In the genomic region with DNA sequence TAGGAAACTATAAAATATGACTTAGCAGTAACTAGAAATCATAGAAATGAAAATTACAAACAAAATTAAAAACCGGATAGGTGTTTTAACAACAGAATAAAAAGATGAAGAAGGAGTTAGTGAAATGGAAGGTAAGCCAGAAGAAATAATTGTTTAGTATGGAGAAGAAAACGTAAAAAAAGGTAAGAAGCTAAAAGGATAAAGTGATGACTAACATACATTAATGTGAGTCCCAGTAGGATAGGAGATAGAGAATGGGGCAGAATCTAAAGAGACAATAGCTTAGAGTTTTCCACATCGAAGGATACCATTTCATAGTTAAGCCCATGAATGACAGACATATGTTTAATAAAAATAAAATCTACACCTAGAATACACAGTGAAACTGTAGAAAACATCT, we compare ENCODE assay signal across 2 cellular contexts.
TF ChIP-seq lines count a peak whose summit lies in the region.

No MANE protein-coding gene starts in this region.

TF ChIP-seq in SK-N-SH treated with all-trans-retinoic acid at 6 μM for 48 hours, 23 proteins besides CTCF, POLR2A, EP300 and RAD21:
- TF ChIP-seq CREB5 (CRISPR knock-in tag; IDR thresholded peaks at IDR 0.05; ENCODE audit: low read depth) (no peak), ZFP30 (CRISPR knock-in tag; IDR thresholded peaks at IDR 0.05) (peak; percentile 35; the same call in 1 of the 2 replicates)

TF ChIP-seq in SK-N-SH, 30 proteins besides CTCF, POLR2A, EP300 and RAD21 (continued from another document):
- TF ChIP-seq, protein P1, sequence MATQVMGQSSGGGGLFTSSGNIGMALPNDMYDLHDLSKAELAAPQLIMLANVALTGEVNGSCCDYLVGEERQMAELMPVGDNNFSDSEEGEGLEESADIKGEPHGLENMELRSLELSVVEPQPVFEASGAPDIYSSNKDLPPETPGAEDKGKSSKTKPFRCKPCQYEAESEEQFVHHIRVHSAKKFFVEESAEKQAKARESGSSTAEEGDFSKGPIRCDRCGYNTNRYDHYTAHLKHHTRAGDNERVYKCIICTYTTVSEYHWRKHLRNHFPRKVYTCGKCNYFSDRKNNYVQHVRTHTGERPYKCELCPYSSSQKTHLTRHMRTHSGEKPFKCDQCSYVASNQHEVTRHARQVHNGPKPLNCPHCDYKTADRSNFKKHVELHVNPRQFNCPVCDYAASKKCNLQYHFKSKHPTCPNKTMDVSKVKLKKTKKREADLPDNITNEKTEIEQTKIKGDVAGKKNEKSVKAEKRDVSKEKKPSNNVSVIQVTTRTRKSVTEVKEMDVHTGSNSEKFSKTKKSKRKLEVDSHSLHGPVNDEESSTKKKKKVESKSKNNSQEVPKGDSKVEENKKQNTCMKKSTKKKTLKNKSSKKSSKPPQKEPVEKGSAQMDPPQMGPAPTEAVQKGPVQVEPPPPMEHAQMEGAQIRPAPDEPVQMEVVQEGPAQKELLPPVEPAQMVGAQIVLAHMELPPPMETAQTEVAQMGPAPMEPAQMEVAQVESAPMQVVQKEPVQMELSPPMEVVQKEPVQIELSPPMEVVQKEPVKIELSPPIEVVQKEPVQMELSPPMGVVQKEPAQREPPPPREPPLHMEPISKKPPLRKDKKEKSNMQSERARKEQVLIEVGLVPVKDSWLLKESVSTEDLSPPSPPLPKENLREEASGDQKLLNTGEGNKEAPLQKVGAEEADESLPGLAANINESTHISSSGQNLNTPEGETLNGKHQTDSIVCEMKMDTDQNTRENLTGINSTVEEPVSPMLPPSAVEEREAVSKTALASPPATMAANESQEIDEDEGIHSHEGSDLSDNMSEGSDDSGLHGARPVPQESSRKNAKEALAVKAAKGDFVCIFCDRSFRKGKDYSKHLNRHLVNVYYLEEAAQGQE (IDR thresholded peaks at IDR 0.05; ENCODE audit: low read depth, low read length), result no peak
- TF ChIP-seq JUND (IDR thresholded peaks at IDR 0.05) (no peak), MXI1 (IDR thresholded peaks at IDR 0.05; ENCODE audit: low read depth, low read length) (no peak), GABPA (IDR thresholded peaks at IDR 0.05; ENCODE audit: low read depth) (no peak), USF1 (IDR thresholded peaks at IDR 0.05; ENCODE audit: borderline replicate concordance, low read depth) (no peak), RCOR1 (IDR thresholded peaks at IDR 0.05; ENCODE audit: low read length) (no peak), SIN3A (IDR thresholded peaks at IDR 0.05; ENCODE audit: borderline replicate concordance, low read depth, low read length) (no peak)
TF ChIP-seq in SK-N-SH: peak in this region for 0.
